ENCODE assay signal across 11 cellular contexts in genomic region chr13:111658150-111659100, GRCh38.
DNase-seq lines count a peak whose midpoint lies in the region; ATAC-seq and TF ChIP-seq lines count a peak whose summit lies in the region.
"Had no signal": no experiment of that assay in that cellular context is flagged by ENCODE, and none has a peak within 500 bp of the region (broad histone marks: within the 10 kb centered on the region; RNA-seq: fewer than 3 reads in every experiment).

No MANE protein-coding gene starts in this region.

- H3K4me3 ChIP-seq in endodermal cell (ENCODE audit: low read length): no peak overlapping the region

- peaks cover 23% of the 10 kb centered on the region for H3K4me1 Mint-ChIP-seq in endodermal cell

- peaks cover 63% of the 10 kb centered on the region for H3K27me3 ChIP-seq in endodermal cell (ENCODE audit: control insufficient read depth, insufficient read depth, low read length, poor library complexity, severe bottlenecking)

- ATAC-seq in GM19397 (IDR thresholded peaks at IDR 0.05; ENCODE audit: unreplicated experiment) (no peak), HG03432 (IDR thresholded peaks at IDR 0.05; ENCODE audit: unreplicated experiment) (no peak), GM21360 (IDR thresholded peaks at IDR 0.05; ENCODE audit: unreplicated experiment) (no peak), HG03521 (IDR thresholded peaks at IDR 0.05; ENCODE audit: unreplicated experiment) (no peak)

- H3K27ac Mint-ChIP-seq in endodermal cell: peak overlapping the region; percentile 76
- H3K27ac Mint-ChIP-seq: CD4-positive, alpha-beta T cell had no signal

- H3K4me1 ChIP-seq in endodermal cell (ENCODE audit: control insufficient read depth, insufficient read depth, low read length): peaks cover 10% of the 10 kb centered on the region

- no peak overlapping the region for H3K4me3 Mint-ChIP-seq in endodermal cell
- H3K4me3 Mint-ChIP-seq: CD4-positive, alpha-beta T cell had no signal

- peak overlapping the region; percentile 35 for H3K9ac ChIP-seq in endodermal cell (ENCODE audit: extremely low read depth, low read length, poor library complexity, severe bottlenecking)

- no peak for TF ChIP-seq CTCF in endodermal cell (conservative IDR thresholded peaks at IDR 0.05)

- peak overlapping the region; percentile 72 for H3K27ac ChIP-seq in endodermal cell (ENCODE audit: low read depth, low read length)

- WGBS in endodermal cell (ENCODE audit: insufficient coverage in 1 of 2, insufficient read length in 1 of 2), 2 experiments: 37 to 51% methylated on average over 10 to 16 of the region's 16 CpGs

- peaks cover 72% of the 10 kb centered on the region for H3K27me3 Mint-ChIP-seq in endodermal cell (ENCODE audit: insufficient read depth)

- H3K9me3 ChIP-seq in endodermal cell (ENCODE audit: control insufficient read depth, low read length): no peaks in the 10 kb centered on the region

- H3K36me3 Mint-ChIP-seq in endodermal cell (ENCODE audit: low read depth): no peaks in the 10 kb centered on the region

- no peaks in the 10 kb centered on the region for H3K9me3 Mint-ChIP-seq in endodermal cell
- H3K9me3 Mint-ChIP-seq: CD4-positive, alpha-beta T cell had no signal

- DNase-seq in GF-D8 (lab: John Stamatoyannopoulos, UW) (peak; percentile 13), NCI-H2107 (lab: John Stamatoyannopoulos, UW) (peak; percentile 65), endodermal cell (peak; percentile 74), nucleus accumbens (lab: John Stamatoyannopoulos, UW) (peak in 44 of 56 donors; percentile 3 to 78 (median 34))
- DNase-seq: CD4-positive, alpha-beta T cell; NCI-H446 treated with DMSO at 0.1 percent for 48 hours; stimulated activated naive CD4-positive, alpha-beta T cell had no signal

- H3K36me3 ChIP-seq in endodermal cell (ENCODE audit: control insufficient read depth, insufficient read depth, low read length): no peaks in the 10 kb centered on the region

Comparison
In these comparisons a context has a peak if more than half of its experiments do, and no peak if none do; other contexts are left out.
1. DNase-seq: peak in every context shown above with its lines; median percentile 74 in endodermal cell; 65 in NCI-H2107; 34 in nucleus accumbens; 13 in GF-D8.